ENCODE assay signal across 8 cellular contexts in genomic region chr2:219177594-219178376, GRCh38. TPM values are rescaled to one million over a fixed set of nuclear protein-coding genes. Genes with fewer than 3 reads are reported as not detected.
DNase-seq lines count a peak whose midpoint lies in the region; ATAC-seq, FAIRE-seq and TF ChIP-seq lines count a peak whose summit lies in the region.

Gene RETREG2, plus strand, starts transcription at chr2:219178275. Its CDS starts 78 bp downstream, at chr2:219178353.

- in situ Hi-C loops in astrocyte of the cerebellum (cut with HindIII; ENCODE audit: low sequenced_read_pairs): no loop called here

- DNase-seq in GM12891 (ENCODE audit: insufficient read length, low spot score) (peak; percentile 97), NCI-H2029 (lab: John Stamatoyannopoulos, UW) (peak; percentile 80), T-helper 9 cell (peak; percentile 75), astrocyte of the cerebellum (ENCODE audit: low read depth) (peak; percentile 59), hippocampal formation (lab: John Stamatoyannopoulos, UW) (peak; percentile 81 to 85), retinal pigment epithelial cell (ENCODE audit: low read depth) (peak; percentile 64)

- ATAC-seq in HG02852 (IDR thresholded peaks at IDR 0.05; ENCODE audit: unreplicated experiment): peak; percentile 37
- no peak for ATAC-seq in GM18519 (IDR thresholded peaks at IDR 0.05; ENCODE audit: low FRiP score, unreplicated experiment)

- FAIRE-seq in GM12891 (lab: Jason Lieb, UNC): peak; percentile 99

- H3K4me3 ChIP-seq in astrocyte of the cerebellum (ENCODE audit: low read depth, low read length): peak within 1 kb of the TSS; percentile 80
- H3K4me3 ChIP-seq in retinal pigment epithelial cell (ENCODE audit: low read length): peak within 1 kb of the TSS; percentile 81

- peak; percentile 14 for TF ChIP-seq CTCF in astrocyte of the cerebellum (IDR thresholded peaks at IDR 0.05; ENCODE audit: low read depth, low read length, missing control alignments)
- TF ChIP-seq CTCF in retinal pigment epithelial cell (conservative IDR thresholded peaks at IDR 0.05; ENCODE audit: low read depth, low read length): peak; percentile 19

- peak; percentile 82 for TF ChIP-seq POLR2A in GM12891 (IDR thresholded peaks at IDR 0.05; ENCODE audit: low read depth, low read length)

TF ChIP-seq in GM12891, 5 proteins besides CTCF, POLR2A, EP300 and RAD21:
- TF ChIP-seq POU2F2 (IDR thresholded peaks at IDR 0.05; ENCODE audit: low read depth, low read length) (no peak), PAX5 (IDR thresholded peaks at IDR 0.05; ENCODE audit: insufficient read depth, low read length, severe bottlenecking) (no peak), TAF1 (IDR thresholded peaks at IDR 0.05; ENCODE audit: low read depth, low read length) (peak; percentile 67), POLR2AphosphoS5 (IDR thresholded peaks at IDR 0.05; ENCODE audit: low read depth, low read length) (peak; percentile 81), SPI1 (IDR thresholded peaks at IDR 0.05; ENCODE audit: low read depth, low read length) (peak; percentile 72)

RNA-seq across cellular contexts. Expression of gene RETREG2, which starts in this region (rescaled TPM):
- 28.0 TPM for polyA plus RNA-seq in GM12891 (2012; ENCODE audit: low read depth, missing spikeins)
